ENCODE assay signal across 8 cellular contexts in the genomic region with DNA sequence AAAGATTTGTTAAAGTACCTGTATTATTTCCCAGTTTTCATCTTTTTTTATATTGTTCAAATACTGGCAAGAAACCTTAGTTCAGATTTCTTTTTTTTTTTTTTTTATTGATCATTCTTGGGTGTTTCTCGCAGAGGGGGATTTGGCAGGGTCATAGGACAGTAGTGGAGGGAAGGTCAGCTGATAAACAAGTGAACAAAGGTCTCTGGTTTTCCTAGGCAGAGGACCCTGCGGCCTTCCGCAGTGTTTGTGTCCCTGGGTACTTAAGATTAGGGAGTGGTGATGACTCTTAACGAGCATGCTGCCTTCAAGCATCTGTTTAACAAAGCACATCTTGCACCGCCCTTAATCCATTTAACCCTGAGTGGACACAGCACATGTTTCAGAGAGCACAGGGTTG. TPM values are rescaled to one million over a fixed set of nuclear protein-coding genes. Genes with fewer than 3 reads are reported as not detected.
A peak's percentile ranks its signal among the peaks of the same experiment; 100 is the strongest.
DNase-seq lines count a peak whose midpoint lies in the region; ATAC-seq and TF ChIP-seq lines count a peak whose summit lies in the region.
"Not testable (repeated sequence)": the region's sequence is repeated elsewhere in the genome, so short reads cannot be mapped to it uniquely, and the experiment has no call there.

No MANE protein-coding gene starts in this region.

- in situ Hi-C loops in mammary epithelial cell (cut with MboI; ENCODE audit: low sequenced_read_pairs in 2 of 2): not testable (repeated sequence)

- not testable (repeated sequence) for H3K9me2 ChIP-seq in MM.1S (replicated peaks; ENCODE audit: insufficient read depth, low read length)

- not testable (repeated sequence) for H4K20me1 ChIP-seq in MM.1S (ENCODE audit: insufficient read depth, low read length); mammary epithelial cell (ENCODE audit: insufficient read depth, low read length)

- H3K27ac Mint-ChIP-seq in Caco-2 (ENCODE audit: unreplicated experiment) (peak overlapping the region; percentile 93), progenitor cell of endocrine pancreas (peak overlapping the region; percentile 92)
- peak overlapping the region; percentile 96 for H3K27ac Mint-ChIP-seq in activated CD4-positive, alpha-beta T cell treated with anti-CD3 and anti-CD28 coated beads, Interleukin-2, amount 10 ng/mL, durations not matched to agents 7 days and 5 days

- not testable (repeated sequence) for TF ChIP-seq CTCF in Caco-2 (IDR thresholded peaks at IDR 0.05; ENCODE audit: insufficient read depth in 1 of 2, low read depth in 1 of 2, low read length in 1 of 2, severe bottlenecking in 1 of 2, unreplicated experiment in 1 of 2); MM.1S (IDR thresholded peaks at IDR 0.05; ENCODE audit: low read length); mammary epithelial cell (conservative IDR thresholded peaks at IDR 0.05 in 1 of 2, IDR thresholded peaks at IDR 0.05 in 1 of 2; ENCODE audit: extremely low read depth in 1 of 2, insufficient read depth in 1 of 2, low read depth in 1 of 2, low read length in 2 of 2); fibroblast of villous mesenchyme (IDR thresholded peaks at IDR 0.05; ENCODE audit: insufficient read depth, low read depth, low read length); lung (IDR thresholded peaks at IDR 0.05; ENCODE audit: control extremely low read depth, extremely low read depth); progenitor cell of endocrine pancreas (IDR thresholded peaks at IDR 0.05; ENCODE audit: unreplicated experiment); upper lobe of left lung (IDR thresholded peaks at IDR 0.05)

- TSS peak; percentile 46 for BruUV-seq in Caco-2 (replicated peaks; lab: Mats Ljungman, UMichigan)
- BruUV-seq in mammary epithelial cell (replicated peaks; lab: Mats Ljungman, UMichigan): not testable (repeated sequence)

- POLR2A ChIA-PET in Caco-2 (lab: Charles Lee): interaction anchor here (1.7 kb wide), 1 partner anchor 1108 kb away, joined by 6 read pairs; a partner anchor contains a TSS
- POLR2A ChIA-PET in activated CD4-positive, alpha-beta T cell treated with anti-CD3 and anti-CD28 coated beads, Interleukin-2, amount 10 ng/mL, durations not matched to agents 7 days and 5 days (lab: Charles Lee): not testable (repeated sequence)

- H3K4me3 Mint-ChIP-seq in Caco-2 (ENCODE audit: unreplicated experiment) (peak overlapping the region; percentile 88), progenitor cell of endocrine pancreas (ENCODE audit: low read depth) (peak overlapping the region; percentile 82)
- peak overlapping the region; percentile 96 for H3K4me3 Mint-ChIP-seq in activated CD4-positive, alpha-beta T cell treated with anti-CD3 and anti-CD28 coated beads, Interleukin-2, amount 10 ng/mL, durations not matched to agents 7 days and 5 days

- not testable (repeated sequence) for H3K4me1 Mint-ChIP-seq in Caco-2 (ENCODE audit: low read depth, unreplicated experiment)
- H3K4me1 Mint-ChIP-seq in activated CD4-positive, alpha-beta T cell treated with anti-CD3 and anti-CD28 coated beads, Interleukin-2, amount 10 ng/mL, durations not matched to agents 7 days and 5 days: peaks cover 22% of the 10 kb centered on the region
- peaks cover 13% of the 10 kb centered on the region for H3K4me1 Mint-ChIP-seq in progenitor cell of endocrine pancreas (ENCODE audit: low read depth)

- ATAC-seq in lung (ENCODE audit: insufficient read depth, low FRiP score): not testable (repeated sequence)
- peak; percentile 20 to 46 for ATAC-seq in upper lobe of left lung (ENCODE audit: low FRiP score in 2 of 2)

- not testable (repeated sequence) for H3K27me3 ChIP-seq in Caco-2 (replicated peaks; ENCODE audit: control insufficient read depth, insufficient read depth, low read length); MM.1S (replicated peaks; ENCODE audit: insufficient read depth, low read length); mammary epithelial cell (ENCODE audit: insufficient read depth, low read length); lung (ENCODE audit: control insufficient read depth, insufficient read depth); upper lobe of left lung

- not testable (repeated sequence) for H3F3A ChIP-seq in MM.1S (ENCODE audit: insufficient read depth, low read length)

- TF ChIP-seq POLR2A in upper lobe of left lung (IDR thresholded peaks at IDR 0.05): not testable (repeated sequence)

- CTCF ChIA-PET in Caco-2 (lab: Charles Lee): interaction anchor here (1.1 to 2.4 kb wide), 2 partner anchors 13 to 64 kb away, joined by 4 to 17 read pairs; no protein-coding TSS in a partner anchor
- CTCF ChIA-PET in activated CD4-positive, alpha-beta T cell treated with anti-CD3 and anti-CD28 coated beads, Interleukin-2, amount 10 ng/mL, durations not matched to agents 7 days and 5 days (lab: Charles Lee): interaction anchor here (0.7 to 2.2 kb wide), 5 partner anchors 9 to 89 kb away, joined by 3 to 9 read pairs (median 6); no protein-coding TSS in a partner anchor
- CTCF ChIA-PET in mammary epithelial cell (lab: Charles Lee; ENCODE audit: low non-redundant PET): not testable (repeated sequence)

- H3K27ac ChIP-seq in MM.1S (ENCODE audit: low read length) (peak overlapping the region; percentile 46; the same call in 1 of the 2 replicates), mammary epithelial cell (ENCODE audit: insufficient read depth, low read depth, low read length) (peak overlapping the region; percentile 92), lung (ENCODE audit: low read depth in 1 of 2, low read length in 1 of 2) (peak overlapping the region in 1 of 2 donors; percentile 87), upper lobe of left lung (peak overlapping the region; percentile 92 to 98 (median 93))

- H3K9ac ChIP-seq in MM.1S (ENCODE audit: low read length) (peak overlapping the region; percentile 75), mammary epithelial cell (ENCODE audit: insufficient read depth, low read length) (peak overlapping the region; percentile 97)

- not testable (repeated sequence) for H3K9me3 Mint-ChIP-seq in Caco-2 (ENCODE audit: unreplicated experiment); activated CD4-positive, alpha-beta T cell treated with anti-CD3 and anti-CD28 coated beads, Interleukin-2, amount 10 ng/mL, durations not matched to agents 7 days and 5 days; progenitor cell of endocrine pancreas (ENCODE audit: low read depth)

- dilution Hi-C loops in mammary epithelial cell (cut with HindIII; ENCODE audit: low sequenced_read_pairs): not testable (repeated sequence)

- H3K4me1 ChIP-seq in Caco-2: peaks cover 22% of the 10 kb centered on the region
- not testable (repeated sequence) for H3K4me1 ChIP-seq in MM.1S (ENCODE audit: low read length); mammary epithelial cell (ENCODE audit: insufficient read depth, low read length); lung (ENCODE audit: control insufficient read depth in 2 of 2, insufficient read depth in 2 of 2, low read length in 2 of 2)
- peaks cover 0 to 18% (median 10%) of the 10 kb centered on the region in 4 donors for H3K4me1 ChIP-seq in upper lobe of left lung

- H3K4me2 ChIP-seq in MM.1S (ENCODE audit: low read depth, low read length): peak overlapping the region; percentile 64
- H3K4me2 ChIP-seq in mammary epithelial cell (ENCODE audit: insufficient read depth, low read depth, low read length): peak overlapping the region; percentile 94

- H3K36me3 ChIP-seq in Caco-2 (ENCODE audit: control insufficient read depth, insufficient read depth, low read length); MM.1S (replicated peaks; ENCODE audit: insufficient read depth, low read length); mammary epithelial cell (ENCODE audit: insufficient read depth, low read length); lung (ENCODE audit: control insufficient read depth in 2 of 2, insufficient read depth in 2 of 2, low read length in 2 of 2); upper lobe of left lung: not testable (repeated sequence)

- peak overlapping the region; percentile 81 for H2AFZ ChIP-seq in MM.1S (ENCODE audit: low read length)
- H2AFZ ChIP-seq in mammary epithelial cell (ENCODE audit: low read depth, low read length): peak overlapping the region; percentile 94

- 45% methylated on average over 2 of the region's 5 CpGs for WGBS in mammary epithelial cell (ENCODE audit: low coverage, missing lambda C conversion rate)
- 17 to 37% methylated on average over 3 of the region's 5 CpGs for WGBS in lung, 2 donors
- WGBS in upper lobe of left lung, 2 donors: 0 to 22% methylated on average over 4 to 5 of the region's 5 CpGs

- H3K79me2 ChIP-seq in MM.1S (ENCODE audit: low read length): not testable (repeated sequence)
- peaks cover 23% of the 10 kb centered on the region for H3K79me2 ChIP-seq in mammary epithelial cell (ENCODE audit: insufficient read depth, low read length)

- intact Hi-C loops in Caco-2 (cut with micrococcal nuclease; ENCODE audit: unreplicated experiment) (loop anchor here (1.0 to 10.0 kb wide), 6 partner anchors 13 to 433 kb away; a partner anchor contains a TSS), mammary epithelial cell (cut with micrococcal nuclease) (loop anchor here (2.0 kb wide), 1 partner anchor 45 kb away; no protein-coding TSS in a partner anchor)

- peak in 1 of 2 experiments; percentile 42 for DNase-seq in Caco-2
- not testable (repeated sequence) for DNase-seq in MM.1S; activated CD4-positive, alpha-beta T cell treated with anti-CD3 and anti-CD28 coated beads, Interleukin-2, amount 10 ng/mL, durations not matched to agents 7 days and 5 days; mammary epithelial cell; fibroblast of villous mesenchyme (ENCODE audit: low read depth); lung (ENCODE audit: low spot score); progenitor cell of endocrine pancreas (ENCODE audit: low spot score, unreplicated experiment); upper lobe of left lung

- TF ChIP-seq EP300 in upper lobe of left lung (IDR thresholded peaks at IDR 0.05): not testable (repeated sequence)

- H3K4me3 ChIP-seq in Caco-2 (ENCODE audit: low read depth, low read length) (peak overlapping the region; percentile 87), MM.1S (ENCODE audit: low read length) (peak overlapping the region; percentile 65), mammary epithelial cell (replicated peaks in 1 of 3; ENCODE audit: insufficient read depth in 1 of 3, low read depth in 2 of 3, low read length in 3 of 3) (peak overlapping the region; percentile 88 to 99 (median 90)), fibroblast of villous mesenchyme (ENCODE audit: low read depth, low read length) (peak overlapping the region; percentile 83), lung (peak overlapping the region; percentile 91), upper lobe of left lung (peak overlapping the region; percentile 56 to 68 (median 66))

- H3K36me3 Mint-ChIP-seq in Caco-2 (ENCODE audit: insufficient read depth, unreplicated experiment): peaks cover 13% of the 10 kb centered on the region
- not testable (repeated sequence) for H3K36me3 Mint-ChIP-seq in activated CD4-positive, alpha-beta T cell treated with anti-CD3 and anti-CD28 coated beads, Interleukin-2, amount 10 ng/mL, durations not matched to agents 7 days and 5 days (ENCODE audit: low read depth); progenitor cell of endocrine pancreas (ENCODE audit: insufficient read depth)

- H3K9me3 ChIP-seq in Caco-2; MM.1S (replicated peaks; ENCODE audit: insufficient read depth, low read length); mammary epithelial cell (replicated peaks; ENCODE audit: insufficient read depth, low read length); lung (ENCODE audit: control insufficient read depth in 2 of 2, insufficient read depth in 1 of 2, low read length in 1 of 2); upper lobe of left lung: not testable (repeated sequence)

- H3K27me3 Mint-ChIP-seq in Caco-2 (ENCODE audit: insufficient read depth, unreplicated experiment); activated CD4-positive, alpha-beta T cell treated with anti-CD3 and anti-CD28 coated beads, Interleukin-2, amount 10 ng/mL, durations not matched to agents 7 days and 5 days; progenitor cell of endocrine pancreas: not testable (repeated sequence)

RNA-seq across cellular contexts. Expression of a gene that starts 0.8 kb away (rescaled TPM):
- total RNA-seq in Caco-2 (2022) (84.3 and 86.4 TPM in 2 replicates), mammary epithelial cell (10 to 100 TPM; 43.2 to 49.2 TPM), fibroblast of villous mesenchyme (46.2 and 53.1 TPM in 2 replicates), lung (10 to 100 TPM; 36.8 to 44.2 TPM), progenitor cell of endocrine pancreas (41.9 and 49.8 TPM in 2 replicates), upper lobe of left lung (10 to 100 TPM; 13.6 to 63.8 (median 39.2) TPM)
- 10 to 100 TPM; 31.3 to 35.1 TPM for total RNA-seq in activated CD4-positive, alpha-beta T cell treated with anti-CD3 and anti-CD28 coated beads, Interleukin-2, amount 10 ng/mL, durations not matched to agents 7 days and 5 days
- polyA plus RNA-seq in mammary epithelial cell (30.6 TPM), lung (10 to 100 TPM; 31.0 to 32.8 TPM)
- 29.7 TPM for polyA minus RNA-seq in mammary epithelial cell

RNA-seq across cellular contexts. Expression of a gene that starts 29.7 kb away (rescaled TPM):
- total RNA-seq in Caco-2 (2022): 246 and 262 TPM in 2 replicates
- total RNA-seq in activated CD4-positive, alpha-beta T cell treated with anti-CD3 and anti-CD28 coated beads, Interleukin-2, amount 10 ng/mL, durations not matched to agents 7 days and 5 days: 10 to 100 TPM; 78.6 to 80.2 TPM
- total RNA-seq in mammary epithelial cell: 100 to 1,000 TPM in 1 of 2 donors, 10 to 100 TPM in 1; 83.2 to 163 TPM
- polyA plus RNA-seq in mammary epithelial cell: 133 TPM
- 84.0 TPM for polyA minus RNA-seq in mammary epithelial cell
- 93.3 and 95.0 TPM in 2 replicates for total RNA-seq in fibroblast of villous mesenchyme
- 10 to 100 TPM; 53.8 to 88.5 TPM for total RNA-seq in lung
- 10 to 100 TPM; 79.0 to 86.3 TPM for polyA plus RNA-seq in lung
- total RNA-seq in progenitor cell of endocrine pancreas: 229 and 243 TPM in 2 replicates
- total RNA-seq in upper lobe of left lung: 10 to 100 TPM; 16.8 to 68.4 (median 53.9) TPM
